In the genomic region with DNA sequence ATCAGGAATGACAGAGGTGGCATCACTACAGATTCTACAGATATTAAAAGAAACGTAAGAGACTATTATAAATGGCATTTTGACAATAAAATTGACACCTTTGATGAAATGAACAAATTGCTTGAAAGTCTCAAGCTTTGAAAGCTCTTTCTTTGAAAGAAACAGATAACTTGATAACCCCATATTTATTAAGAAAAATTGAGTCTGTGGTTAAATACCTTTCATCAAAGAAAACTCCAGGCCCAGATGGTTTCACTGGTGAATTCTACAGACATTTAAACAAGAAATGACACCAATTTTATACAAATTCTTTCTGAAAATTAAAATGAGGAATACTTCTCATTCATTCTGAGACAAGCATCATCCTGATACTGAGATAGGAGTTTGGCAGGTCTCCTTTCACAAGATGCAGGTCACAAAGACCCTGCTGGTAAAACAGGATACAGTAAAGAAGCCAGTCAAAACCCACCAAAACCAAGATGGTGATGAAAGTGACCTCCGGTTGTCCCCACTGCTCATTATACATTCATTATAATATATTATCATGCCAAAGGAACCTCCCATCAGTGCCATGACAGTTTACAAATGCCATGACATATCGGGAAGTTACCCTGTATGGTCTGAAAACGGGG, we compare ENCODE assay signal across 35 cellular contexts.
"Had no signal": no experiment of that assay in that cellular context is flagged by ENCODE, and none has a peak within 500 bp of the region (broad histone marks: within the 10 kb centered on the region; RNA-seq: fewer than 3 reads in every experiment).

No MANE protein-coding gene starts in this region.

- H3K27me3 Mint-ChIP-seq: activated CD4-positive, alpha-beta T cell treated with anti-CD3 and anti-CD28 coated beads for 36 hours; activated CD4-positive, alpha-beta T cell treated with anti-CD3 and anti-CD28 coated beads, Interleukin-2, amount 10 ng/mL, durations not matched to agents 7 days and 5 days; activated T-cell treated with anti-CD3 and anti-CD28 coated beads, Interleukin-2, amount 50 U/mL, for 24 hours had no signal

- H3K27me3 ChIP-seq: adrenal gland, brain microvascular endothelial cell, Peyer's patch, SJSA1 had no signal

- H3K4me3 ChIP-seq: adrenal gland, Peyer's patch, SJSA1 had no signal

- ATAC-seq: activated CD4-positive, alpha-beta T cell treated with anti-CD3 and anti-CD28 coated beads for 36 hours; activated CD4-positive, CD25-positive, alpha-beta regulatory T cell treated with anti-CD3 and anti-CD28 coated beads, Interleukin-2, amount 50 U/mL, for 24 hours; activated CD8-positive, alpha-beta T cell treated with anti-CD3 and anti-CD28 coated beads, Interleukin-2, amount 10 ng/mL, durations not matched to agents 7 days and 5 days; activated naive CD4-positive, alpha-beta T cell treated with anti-CD3 and anti-CD28 coated beads, Interleukin-2, amount 50 U/mL, for 72 hours; PC-3; WTC11 had no signal

- H3K4me3 Mint-ChIP-seq: activated CD4-positive, alpha-beta T cell treated with anti-CD3 and anti-CD28 coated beads for 36 hours; activated CD4-positive, alpha-beta T cell treated with anti-CD3 and anti-CD28 coated beads, Interleukin-2, amount 10 ng/mL, durations not matched to agents 7 days and 5 days; activated CD8-positive, alpha-beta T cell treated with anti-CD3 and anti-CD28 coated beads, Interleukin-2, amount 10 ng/mL, durations not matched to agents 7 days and 5 days; activated naive CD4-positive, alpha-beta T cell treated with anti-CD3 and anti-CD28 coated beads for 36 hours; activated T-cell treated with anti-CD3 and anti-CD28 coated beads, Interleukin-2, amount 50 U/mL, for 24 hours; T-helper 1 cell treated with Interleukin-12 subunit alpha and Interleukin-12 subunit beta and Interleukin-4 antibody, amounts not matched to agents 30 μg/mL and 1 μg/mL, for 36 hours; T-helper 2 cell treated with Interferon-gamma antibody and Interleukin-4, amounts not matched to agents 5 μg/mL and 100 μg/mL, for 36 hours; WTC11 had no signal

- DNase-seq: activated CD4-positive, alpha-beta T cell treated with anti-CD3 and anti-CD28 coated beads for 36 hours; activated CD4-positive, alpha-beta T cell treated with anti-CD3 and anti-CD28 coated beads, Interleukin-2, amount 10 ng/mL, durations not matched to agents 7 days and 5 days; activated CD4-positive, alpha-beta T cell treated with anti-CD3 and anti-CD28 coated beads, Interleukin-2, amount 50 U/mL, for 48 hours; activated CD8-positive, alpha-beta T cell treated with anti-CD3 and anti-CD28 coated beads, Interleukin-2, amount 10 ng/mL, durations not matched to agents 7 days and 5 days; activated gamma-delta T cell treated with Interleukin-2 at 50 U/mL for 16 hours; activated naive CD4-positive, alpha-beta T cell treated with anti-CD3 and anti-CD28 coated beads for 36 hours; activated T-cell treated with anti-CD3 and anti-CD28 coated beads, Interleukin-2, amount 50 U/mL, for 24 hours; adrenal gland; brain microvascular endothelial cell; central memory CD4-positive, alpha-beta T cell; KG1; NCI-H1092 treated with DMSO at 0.1 percent for 48 hours; NCI-H1417; NCI-H146; NCI-H187; NCI-H2029 treated with DMSO at 0.1 percent for 48 hours; NCI-H2107; NCI-H2171 treated with DMSO at 0.1 percent for 48 hours; NCI-H226; NCI-H446 treated with DMSO at 0.1 percent for 48 hours; NCI-H524; NCI-H69; NCI-H82; NK-92 treated with Interleukin-12 subunit alpha and Interleukin-12 subunit beta, amount 100 ng/mL, for 24 hours; PC-3; Peyer's patch; RPMI8226; SHP77 treated with DMSO at 0.1 percent for 48 hours; SK-N-SH had no signal

- H3K27ac Mint-ChIP-seq: activated CD4-positive, alpha-beta T cell treated with anti-CD3 and anti-CD28 coated beads for 36 hours; activated CD4-positive, alpha-beta T cell treated with anti-CD3 and anti-CD28 coated beads, Interleukin-2, amount 10 ng/mL, durations not matched to agents 7 days and 5 days; activated CD8-positive, alpha-beta T cell treated with anti-CD3 and anti-CD28 coated beads, Interleukin-2, amount 10 ng/mL, durations not matched to agents 7 days and 5 days; activated naive CD4-positive, alpha-beta T cell treated with anti-CD3 and anti-CD28 coated beads for 36 hours; activated naive CD4-positive, alpha-beta T cell treated with anti-CD3 and anti-CD28 coated beads, Interleukin-2, amount 50 U/mL, for 72 hours; T-helper 1 cell treated with Interleukin-12 subunit alpha and Interleukin-12 subunit beta and Interleukin-4 antibody, amounts not matched to agents 30 μg/mL and 1 μg/mL, for 36 hours; T-helper 2 cell treated with Interferon-gamma antibody and Interleukin-4, amounts not matched to agents 5 μg/mL and 100 μg/mL, for 36 hours; WTC11 had no signal

- H3K9me3 ChIP-seq: Peyer's patch, SJSA1 had no signal

- H3K27ac ChIP-seq: adrenal gland, brain microvascular endothelial cell, Peyer's patch, SJSA1 had no signal

- H3K36me3 ChIP-seq: adrenal gland, brain microvascular endothelial cell, Peyer's patch had no signal

- H3K4me1 Mint-ChIP-seq: activated CD4-positive, alpha-beta T cell treated with anti-CD3 and anti-CD28 coated beads for 36 hours had no signal

- H3K4me1 ChIP-seq: adrenal gland, Peyer's patch, SJSA1 had no signal
